ENCODE assay signal across 1 cellular context in the genomic region with DNA sequence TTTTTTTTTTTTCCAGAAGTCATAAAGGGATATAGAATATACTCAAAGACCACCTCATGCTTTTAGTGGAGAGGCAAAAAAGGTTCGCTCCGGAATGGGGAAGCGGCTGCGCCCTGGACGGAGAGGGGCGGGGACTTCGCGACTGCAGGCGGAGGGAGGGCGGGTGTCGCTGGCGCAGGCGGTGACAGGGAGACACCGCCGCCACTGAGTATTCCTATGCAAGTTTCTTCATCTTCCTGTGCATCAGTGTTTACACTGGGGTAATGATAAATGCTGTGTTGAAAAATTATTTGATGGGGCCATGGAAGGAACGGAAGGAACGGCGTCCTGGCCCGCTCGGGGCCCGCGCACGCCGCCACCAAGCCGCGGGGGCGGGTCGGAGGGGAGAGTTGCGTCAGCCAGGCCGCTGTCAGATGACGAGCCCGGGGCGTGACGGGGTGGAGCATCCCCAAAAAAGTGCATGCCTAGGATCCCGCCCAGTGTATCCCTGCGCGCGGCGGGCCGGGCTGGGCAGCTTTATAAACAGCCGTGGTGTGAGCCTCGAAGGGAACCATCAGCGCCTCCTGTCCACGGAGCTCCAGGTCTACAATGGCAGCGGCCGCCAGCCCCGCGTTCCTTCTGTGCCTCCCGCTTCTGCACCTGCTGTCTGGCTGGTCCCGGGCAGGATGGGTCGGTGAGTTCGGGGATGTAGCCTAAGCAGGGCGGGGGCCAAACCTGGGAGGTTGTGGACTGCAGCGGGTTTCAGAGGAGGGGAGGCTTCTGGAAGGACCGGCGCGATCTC.
TF ChIP-seq lines count a peak whose summit lies in the region.

A gene with protein sequence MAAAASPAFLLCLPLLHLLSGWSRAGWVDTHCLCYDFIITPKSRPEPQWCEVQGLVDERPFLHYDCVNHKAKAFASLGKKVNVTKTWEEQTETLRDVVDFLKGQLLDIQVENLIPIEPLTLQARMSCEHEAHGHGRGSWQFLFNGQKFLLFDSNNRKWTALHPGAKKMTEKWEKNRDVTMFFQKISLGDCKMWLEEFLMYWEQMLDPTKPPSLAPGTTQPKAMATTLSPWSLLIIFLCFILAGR (plus strand): TSS at position 482 of the 781 bp plus-strand sequence. CDS start 107 bp downstream, at position 589.

TF ChIP-seq in WTC11, 78 proteins besides CTCF, POLR2A, EP300 and RAD21 (continued from another document):
- TF ChIP-seq CREB1 (CRISPR knock-in tag; IDR thresholded peaks at IDR 0.05): no peak
- TF ChIP-seq, protein P1, sequence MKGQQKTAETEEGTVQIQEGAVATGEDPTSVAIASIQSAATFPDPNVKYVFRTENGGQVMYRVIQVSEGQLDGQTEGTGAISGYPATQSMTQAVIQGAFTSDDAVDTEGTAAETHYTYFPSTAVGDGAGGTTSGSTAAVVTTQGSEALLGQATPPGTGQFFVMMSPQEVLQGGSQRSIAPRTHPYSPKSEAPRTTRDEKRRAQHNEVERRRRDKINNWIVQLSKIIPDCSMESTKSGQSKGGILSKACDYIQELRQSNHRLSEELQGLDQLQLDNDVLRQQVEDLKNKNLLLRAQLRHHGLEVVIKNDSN (CRISPR knock-in tag; IDR thresholded peaks at IDR 0.05): peak; percentile 72; the same call in 1 of the 2 replicates
- TF ChIP-seq, protein P2, sequence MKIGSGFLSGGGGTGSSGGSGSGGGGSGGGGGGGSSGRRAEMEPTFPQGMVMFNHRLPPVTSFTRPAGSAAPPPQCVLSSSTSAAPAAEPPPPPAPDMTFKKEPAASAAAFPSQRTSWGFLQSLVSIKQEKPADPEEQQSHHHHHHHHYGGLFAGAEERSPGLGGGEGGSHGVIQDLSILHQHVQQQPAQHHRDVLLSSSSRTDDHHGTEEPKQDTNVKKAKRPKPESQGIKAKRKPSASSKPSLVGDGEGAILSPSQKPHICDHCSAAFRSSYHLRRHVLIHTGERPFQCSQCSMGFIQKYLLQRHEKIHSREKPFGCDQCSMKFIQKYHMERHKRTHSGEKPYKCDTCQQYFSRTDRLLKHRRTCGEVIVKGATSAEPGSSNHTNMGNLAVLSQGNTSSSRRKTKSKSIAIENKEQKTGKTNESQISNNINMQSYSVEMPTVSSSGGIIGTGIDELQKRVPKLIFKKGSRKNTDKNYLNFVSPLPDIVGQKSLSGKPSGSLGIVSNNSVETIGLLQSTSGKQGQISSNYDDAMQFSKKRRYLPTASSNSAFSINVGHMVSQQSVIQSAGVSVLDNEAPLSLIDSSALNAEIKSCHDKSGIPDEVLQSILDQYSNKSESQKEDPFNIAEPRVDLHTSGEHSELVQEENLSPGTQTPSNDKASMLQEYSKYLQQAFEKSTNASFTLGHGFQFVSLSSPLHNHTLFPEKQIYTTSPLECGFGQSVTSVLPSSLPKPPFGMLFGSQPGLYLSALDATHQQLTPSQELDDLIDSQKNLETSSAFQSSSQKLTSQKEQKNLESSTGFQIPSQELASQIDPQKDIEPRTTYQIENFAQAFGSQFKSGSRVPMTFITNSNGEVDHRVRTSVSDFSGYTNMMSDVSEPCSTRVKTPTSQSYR (CRISPR knock-in tag; IDR thresholded peaks at IDR 0.05): no peak
- TF ChIP-seq, protein P3, sequence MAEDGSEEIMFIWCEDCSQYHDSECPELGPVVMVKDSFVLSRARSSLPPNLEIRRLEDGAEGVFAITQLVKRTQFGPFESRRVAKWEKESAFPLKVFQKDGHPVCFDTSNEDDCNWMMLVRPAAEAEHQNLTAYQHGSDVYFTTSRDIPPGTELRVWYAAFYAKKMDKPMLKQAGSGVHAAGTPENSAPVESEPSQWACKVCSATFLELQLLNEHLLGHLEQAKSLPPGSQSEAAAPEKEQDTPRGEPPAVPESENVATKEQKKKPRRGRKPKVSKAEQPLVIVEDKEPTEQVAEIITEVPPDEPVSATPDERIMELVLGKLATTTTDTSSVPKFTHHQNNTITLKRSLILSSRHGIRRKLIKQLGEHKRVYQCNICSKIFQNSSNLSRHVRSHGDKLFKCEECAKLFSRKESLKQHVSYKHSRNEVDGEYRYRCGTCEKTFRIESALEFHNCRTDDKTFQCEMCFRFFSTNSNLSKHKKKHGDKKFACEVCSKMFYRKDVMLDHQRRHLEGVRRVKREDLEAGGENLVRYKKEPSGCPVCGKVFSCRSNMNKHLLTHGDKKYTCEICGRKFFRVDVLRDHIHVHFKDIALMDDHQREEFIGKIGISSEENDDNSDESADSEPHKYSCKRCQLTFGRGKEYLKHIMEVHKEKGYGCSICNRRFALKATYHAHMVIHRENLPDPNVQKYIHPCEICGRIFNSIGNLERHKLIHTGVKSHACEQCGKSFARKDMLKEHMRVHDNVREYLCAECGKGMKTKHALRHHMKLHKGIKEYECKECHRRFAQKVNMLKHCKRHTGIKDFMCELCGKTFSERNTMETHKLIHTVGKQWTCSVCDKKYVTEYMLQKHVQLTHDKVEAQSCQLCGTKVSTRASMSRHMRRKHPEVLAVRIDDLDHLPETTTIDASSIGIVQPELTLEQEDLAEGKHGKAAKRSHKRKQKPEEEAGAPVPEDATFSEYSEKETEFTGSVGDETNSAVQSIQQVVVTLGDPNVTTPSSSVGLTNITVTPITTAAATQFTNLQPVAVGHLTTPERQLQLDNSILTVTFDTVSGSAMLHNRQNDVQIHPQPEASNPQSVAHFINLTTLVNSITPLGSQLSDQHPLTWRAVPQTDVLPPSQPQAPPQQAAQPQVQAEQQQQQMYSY (CRISPR knock-in tag; IDR thresholded peaks at IDR 0.05): no peak
- TF ChIP-seq JAZF1 (CRISPR knock-in tag; IDR thresholded peaks at IDR 0.05): no peak
- no peak for TF ChIP-seq GRHL2 (CRISPR knock-in tag; IDR thresholded peaks at IDR 0.05; ENCODE audit: insufficient replicate concordance, severe bottlenecking)
- TF ChIP-seq, protein P4, sequence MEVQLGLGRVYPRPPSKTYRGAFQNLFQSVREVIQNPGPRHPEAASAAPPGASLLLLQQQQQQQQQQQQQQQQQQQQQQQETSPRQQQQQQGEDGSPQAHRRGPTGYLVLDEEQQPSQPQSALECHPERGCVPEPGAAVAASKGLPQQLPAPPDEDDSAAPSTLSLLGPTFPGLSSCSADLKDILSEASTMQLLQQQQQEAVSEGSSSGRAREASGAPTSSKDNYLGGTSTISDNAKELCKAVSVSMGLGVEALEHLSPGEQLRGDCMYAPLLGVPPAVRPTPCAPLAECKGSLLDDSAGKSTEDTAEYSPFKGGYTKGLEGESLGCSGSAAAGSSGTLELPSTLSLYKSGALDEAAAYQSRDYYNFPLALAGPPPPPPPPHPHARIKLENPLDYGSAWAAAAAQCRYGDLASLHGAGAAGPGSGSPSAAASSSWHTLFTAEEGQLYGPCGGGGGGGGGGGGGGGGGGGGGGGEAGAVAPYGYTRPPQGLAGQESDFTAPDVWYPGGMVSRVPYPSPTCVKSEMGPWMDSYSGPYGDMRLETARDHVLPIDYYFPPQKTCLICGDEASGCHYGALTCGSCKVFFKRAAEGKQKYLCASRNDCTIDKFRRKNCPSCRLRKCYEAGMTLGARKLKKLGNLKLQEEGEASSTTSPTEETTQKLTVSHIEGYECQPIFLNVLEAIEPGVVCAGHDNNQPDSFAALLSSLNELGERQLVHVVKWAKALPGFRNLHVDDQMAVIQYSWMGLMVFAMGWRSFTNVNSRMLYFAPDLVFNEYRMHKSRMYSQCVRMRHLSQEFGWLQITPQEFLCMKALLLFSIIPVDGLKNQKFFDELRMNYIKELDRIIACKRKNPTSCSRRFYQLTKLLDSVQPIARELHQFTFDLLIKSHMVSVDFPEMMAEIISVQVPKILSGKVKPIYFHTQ (CRISPR knock-in tag; IDR thresholded peaks at IDR 0.05): no peak
